ENCODE assay signal across 21 cellular contexts in the genomic region with DNA sequence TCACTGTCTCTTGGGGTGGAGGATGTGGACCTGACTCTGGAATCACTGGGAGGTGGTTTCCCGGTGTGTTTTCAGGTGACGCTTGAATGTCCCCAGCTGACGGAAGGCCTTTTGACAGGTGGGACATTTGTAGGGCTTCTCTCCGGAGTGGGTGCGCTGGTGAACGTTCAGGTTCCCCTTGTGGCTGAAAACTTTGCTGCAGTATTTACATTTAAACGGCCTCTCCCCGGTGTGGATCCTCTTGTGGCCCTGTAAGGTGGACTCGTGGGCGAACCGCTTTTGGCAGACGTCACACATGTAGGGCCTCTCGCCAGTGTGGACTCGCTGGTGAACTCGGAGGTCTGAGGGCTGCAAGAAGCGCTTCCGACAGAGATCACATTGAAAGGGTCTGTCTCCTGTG. TPM values are rescaled to one million over a fixed set of nuclear protein-coding genes. Genes with fewer than 3 reads are reported as not detected.
DNase-seq lines count a peak whose midpoint lies in the region; ATAC-seq, FAIRE-seq and TF ChIP-seq lines count a peak whose summit lies in the region.
"Had no signal": no experiment of that assay in that cellular context is flagged by ENCODE, and none has a peak within 500 bp of the region (broad histone marks: within the 10 kb centered on the region; RNA-seq: fewer than 3 reads in every experiment).

No MANE protein-coding gene starts in this region.

- H3K36me3 Mint-ChIP-seq in type B pancreatic cell (no peaks in the 10 kb centered on the region), nephron progenitor cell (ENCODE audit: low read depth) (no peaks in the 10 kb centered on the region)
- H3K36me3 Mint-ChIP-seq: CD4-positive, CD25-positive, alpha-beta regulatory T cell had no signal

- no peak for FAIRE-seq in HepG2 (lab: Jason Lieb, UNC)
- peak; percentile 58 for FAIRE-seq in K562 (lab: Jason Lieb, UNC)
- FAIRE-seq: GM12878, GM18507 had no signal

- H3K36me3 ChIP-seq in HepG2 (replicated peaks in 1 of 2; ENCODE audit: control insufficient read depth in 1 of 2, insufficient read depth in 2 of 2, low read length in 2 of 2) (no peaks in the 10 kb centered on the region), right lobe of liver (no peaks in the 10 kb centered on the region), K562 (ENCODE audit: control insufficient read depth, insufficient read depth, low read length) (no peaks in the 10 kb centered on the region)
- H3K36me3 ChIP-seq: MG63, SJCRH30 had no signal

- intact Hi-C loops in HepG2 (cut with micrococcal nuclease; ENCODE audit: unreplicated experiment): no loop called here
- intact Hi-C loops in right lobe of liver (cut with DNase I): no loop called here
- intact Hi-C loops in K562 (cut with micrococcal nuclease): no loop called here

- WGBS in HepG2 (ENCODE audit: low lambda C conversion rate): 25% methylated on average over 12 of the region's 17 CpGs
- 31% methylated on average over 3 of the region's 17 CpGs for WGBS in right lobe of liver (ENCODE audit: insufficient coverage, low coverage, low lambda C conversion rate, missing lambda C conversion rate)
- WGBS in K562 (ENCODE audit: insufficient coverage, low coverage, missing lambda C conversion rate): 31% methylated on average over 17 of the region's 17 CpGs

- H3K4me1 Mint-ChIP-seq in type B pancreatic cell (ENCODE audit: unreplicated experiment): no peaks in the 10 kb centered on the region
- peaks cover 5% of the 10 kb centered on the region for H3K4me1 Mint-ChIP-seq in nephron progenitor cell
- H3K4me1 Mint-ChIP-seq: CD4-positive, CD25-positive, alpha-beta regulatory T cell had no signal

- H3K27me3 ChIP-seq in HepG2 (ENCODE audit: control insufficient read depth in 1 of 2, insufficient read depth in 2 of 2, low read length in 2 of 2): peaks cover 0 to 2% of the 10 kb centered on the region in 2 experiments; a peak in 2 of 5 replicates
- H3K27me3 ChIP-seq in right lobe of liver: no peaks in the 10 kb centered on the region
- H3K27me3 ChIP-seq in K562 (ENCODE audit: control insufficient read depth in 2 of 2, insufficient read depth in 2 of 2, low read length in 2 of 2): no peaks in the 10 kb centered on the region; a peak in 1 of 5 replicates
- H3K27me3 ChIP-seq: SJCRH30 had no signal

- in situ Hi-C loops in HepG2 (cut with HindIII; ENCODE audit: extremely low pct_ligation_motif_present, low pct_unique_long_range_greater_than_20kb): no loop called here
- in situ Hi-C loops in K562 (cut with MboI): no loop called here

- DNase-seq in HepG2 (ENCODE audit: low spot score) (no peak), right lobe of liver (no peak), HT-29 (ENCODE audit: low spot score) (peak; percentile 10), K562 (ENCODE audit: extremely low read depth in 1 of 4, low spot score in 3 of 4) (peak in 2 of 4 experiments; percentile 39 to 41), type B pancreatic cell (ENCODE audit: extremely low spot score, unreplicated experiment) (no peak), CD1c-positive myeloid dendritic cell (ENCODE audit: extremely low spot score) (no peak), nephron progenitor cell (no peak), Kasumi-1 (lab: John Stamatoyannopoulos, UW) (no peak)
- DNase-seq: Calu3; CD4-positive, CD25-positive, alpha-beta regulatory T cell; MG63; NCI-H1092 treated with DMSO at 0.1 percent for 48 hours; NCI-H187; NCI-H774; SJCRH30 had no signal

- H3K4me2 ChIP-seq in HepG2 (ENCODE audit: low read depth, low read length): no peak overlapping the region
- no peak overlapping the region for H3K4me2 ChIP-seq in K562 (ENCODE audit: insufficient read depth, low read length)
- H3K4me2 ChIP-seq: KMS-11 had no signal

- H3K27ac Mint-ChIP-seq in type B pancreatic cell (no peak overlapping the region), nephron progenitor cell (no peak overlapping the region)
- H3K27ac Mint-ChIP-seq: CD4-positive, CD25-positive, alpha-beta regulatory T cell had no signal

- CTCF ChIA-PET in HepG2 (lab: Yijun Ruan, JAX; ENCODE audit: low intra/inter-chr PET ratio, low total read pairs): no interaction called here
- CTCF ChIA-PET in K562 (lab: Yijun Ruan, JAX; ENCODE audit: low intra/inter-chr PET ratio): no interaction called here

- H3K9me3 Mint-ChIP-seq in type B pancreatic cell (no peaks in the 10 kb centered on the region), nephron progenitor cell (peaks cover 67% of the 10 kb centered on the region)
- H3K9me3 Mint-ChIP-seq: CD4-positive, CD25-positive, alpha-beta regulatory T cell had no signal

- no peak for TF ChIP-seq EP300 in HepG2 (IDR thresholded peaks at IDR 0.05; ENCODE audit: low read depth in 2 of 2, low read length in 2 of 2)
- no peak for TF ChIP-seq EP300 in HepG2 (CRISPR knock-in tag; IDR thresholded peaks at IDR 0.05; ENCODE audit: borderline replicate concordance)
- no peak for TF ChIP-seq EP300 in K562 (IDR thresholded peaks at IDR 0.05; ENCODE audit: low read length)

- H2AFZ ChIP-seq in HepG2 (ENCODE audit: low read length): no peak overlapping the region
- peak overlapping the region; percentile 67 for H2AFZ ChIP-seq in K562 (ENCODE audit: low read depth, low read length)

- H3K27me3 Mint-ChIP-seq in type B pancreatic cell (no peaks in the 10 kb centered on the region), nephron progenitor cell (ENCODE audit: low read depth, poor library complexity) (peaks cover 14% of the 10 kb centered on the region)

- POLR2A ChIA-PET in HepG2 (lab: Yijun Ruan, JAX) (no interaction called here), K562 (lab: Yijun Ruan, JAX) (interaction anchor here (1.1 kb wide), 1 partner anchor 8 kb away, joined by 3 read pairs; no protein-coding TSS in a partner anchor)

- ATAC-seq in HepG2 (peak; percentile 76), right lobe of liver (no peak), K562 (peak; percentile 78)
- ATAC-seq: GM12878 had no signal

- no peak overlapping the region for H3K4me3 Mint-ChIP-seq in type B pancreatic cell
- H3K4me3 Mint-ChIP-seq in nephron progenitor cell: no peak overlapping the region
- H3K4me3 Mint-ChIP-seq: CD4-positive, CD25-positive, alpha-beta regulatory T cell had no signal

- no peaks in the 10 kb centered on the region for H3K9me1 ChIP-seq in K562 (ENCODE audit: control insufficient read depth, insufficient read depth, low read length)

- H3K4me3 ChIP-seq in HepG2 (replicated peaks in 1 of 3; ENCODE audit: insufficient read depth in 1 of 3, low read depth in 2 of 3, low read length in 3 of 3) (no peak overlapping the region), right lobe of liver (no peak overlapping the region), K562 (no peak overlapping the region)
- H3K4me3 ChIP-seq: GM12878, MG63, SJCRH30 had no signal

- TF ChIP-seq RAD21 in HepG2 (CRISPR knock-in tag; IDR thresholded peaks at IDR 0.05): no peak
- no peak for TF ChIP-seq RAD21 in K562 (CRISPR knock-in tag; conservative IDR thresholded peaks at IDR 0.05 in 1 of 2, IDR thresholded peaks at IDR 0.05 in 1 of 2)

- no peaks in the 10 kb centered on the region for H3K4me1 ChIP-seq in HepG2 (ENCODE audit: insufficient read depth, low read length)
- H3K4me1 ChIP-seq in right lobe of liver: no peaks in the 10 kb centered on the region
- H3K4me1 ChIP-seq in K562 (replicated peaks in 1 of 2; ENCODE audit: control insufficient read depth in 2 of 2, insufficient read depth in 2 of 2, low read length in 2 of 2): peaks cover 3 to 9% of the 10 kb centered on the region in 2 experiments; a peak in 4 of 5 replicates
- H3K4me1 ChIP-seq: SJCRH30 had no signal

- H3K9me3 ChIP-seq in HepG2 (ENCODE audit: low read length): no peaks in the 10 kb centered on the region
- H3K9me3 ChIP-seq in right lobe of liver: no peaks in the 10 kb centered on the region
- no peaks in the 10 kb centered on the region for H3K9me3 ChIP-seq in K562 (replicated peaks; ENCODE audit: control insufficient read depth, insufficient read depth, low read depth, low read length)
- H3K9me3 ChIP-seq: MG63, SJCRH30 had no signal

- H4K20me1 ChIP-seq in HepG2 (ENCODE audit: insufficient read depth, low read length) (no peaks in the 10 kb centered on the region), K562 (replicated peaks; ENCODE audit: control insufficient read depth, insufficient read depth, low read length) (no peaks in the 10 kb centered on the region)

- H3K27ac ChIP-seq in HepG2 (ENCODE audit: extremely low read length, insufficient read depth, low read length) (no peak overlapping the region), right lobe of liver (no peak overlapping the region), K562 (ENCODE audit: extremely low read depth, low read depth, low read length) (no peak overlapping the region)
- H3K27ac ChIP-seq: KMS-11, SJCRH30 had no signal

- no TSS peak for BruUV-seq in HepG2 (replicated peaks; lab: Mats Ljungman, UMichigan)
- no TSS peak for BruUV-seq in K562 (replicated peaks; lab: Mats Ljungman, UMichigan)

- H3K79me2 ChIP-seq in HepG2 (ENCODE audit: insufficient read depth, low read length) (no peaks in the 10 kb centered on the region), K562 (ENCODE audit: control insufficient read depth, insufficient read depth, low read length) (no peaks in the 10 kb centered on the region)

- TF ChIP-seq CTCF in HepG2 (CRISPR knock-in tag; IDR thresholded peaks at IDR 0.05) (0 out of 2 replicates have a peak, but pooled peaks have one; percentile 6), right lobe of liver (IDR thresholded peaks at IDR 0.05) (no peak), K562 (IDR thresholded peaks at IDR 0.05 in 2 of 3, conservative IDR thresholded peaks at IDR 0.05 in 1 of 3; ENCODE audit: insufficient read depth in 2 of 3, low read depth in 1 of 3, low read length in 3 of 3) (peak; percentile 39 to 61 (median 53)), type B pancreatic cell (conservative IDR thresholded peaks at IDR 0.05) (peak; percentile 28), nephron progenitor cell (IDR thresholded peaks at IDR 0.05) (no peak)

- no peak for TF ChIP-seq POLR2A in HepG2 (IDR thresholded peaks at IDR 0.05; ENCODE audit: insufficient read depth in 1 of 2, low read depth in 2 of 2, low read length in 2 of 2)
- no peak for TF ChIP-seq POLR2A in right lobe of liver (IDR thresholded peaks at IDR 0.05)
- no peak for TF ChIP-seq POLR2A in K562 (conservative IDR thresholded peaks at IDR 0.05)

- H3K9ac ChIP-seq in HepG2 (ENCODE audit: insufficient read depth, low read depth, low read length) (no peak overlapping the region), K562 (ENCODE audit: insufficient read depth in 1 of 2, low read depth in 2 of 2, low read length in 2 of 2) (peak overlapping the region in 1 of 2 experiments; percentile 23; a peak in 1 of 4 replicates)
- H3K9ac ChIP-seq: KMS-11 had no signal

RNA-seq across cellular contexts. Expression of a gene that starts 7.8 kb away (rescaled TPM):
- not detected in 2 replicates for total RNA-seq in HepG2 (2016; rRNA removed; fragmentation: Illumina TruSeq; extraction: Trizol)
- total RNA-seq in HepG2 (2016; cell fraction: cytosol; rRNA removed; fragmentation: Illumina TruSeq; extraction: Trizol; ENCODE audit: low read depth): not detected in 2 replicates
- not detected in 2 replicates for total RNA-seq in HepG2 (2016; cell fraction: insoluble cytoplasmic fraction; rRNA removed; fragmentation: Illumina TruSeq; extraction: Trizol)
- total RNA-seq in HepG2 (2016; cell fraction: membrane; rRNA removed; fragmentation: Illumina TruSeq; extraction: Trizol): not detected in 2 replicates
- not detected in 2 replicates for total RNA-seq in HepG2 (2016; cell fraction: nucleus; rRNA removed; fragmentation: Illumina TruSeq; extraction: Trizol)
- not detected in 2 replicates for polyA plus RNA-seq in HepG2 (2011; rRNA removed)
- 0.05 TPM in 1 of 2 replicates, not detected in the other for polyA plus RNA-seq in HepG2 (2011; cell fraction: cytosol; rRNA removed)
- polyA plus RNA-seq in HepG2 (2011; cell fraction: nucleus; rRNA removed): not detected in 2 replicates
- not detected in 2 replicates for polyA plus RNA-seq in HepG2 (2012)
- polyA plus RNA-seq in HepG2 (2016; cell fraction: cytosol; fragmentation: Illumina TruSeq; extraction: Trizol; ENCODE audit: low read depth): 0.06 TPM in 1 of 2 replicates, not detected in the other
- not detected in 2 replicates for polyA plus RNA-seq in HepG2 (2016; cell fraction: insoluble cytoplasmic fraction; fragmentation: Illumina TruSeq; extraction: Trizol; ENCODE audit: low read depth)
- polyA plus RNA-seq in HepG2 (2016; cell fraction: membrane; fragmentation: Illumina TruSeq; extraction: Trizol; ENCODE audit: low read depth): not detected in 2 replicates
- polyA plus RNA-seq in HepG2 (2016; cell fraction: nucleus; fragmentation: Illumina TruSeq; extraction: Trizol; ENCODE audit: insufficient read depth, low read depth): not detected in 2 replicates
- polyA minus RNA-seq in HepG2 (2011; rRNA and poly(A)+ RNA removed; ENCODE audit: low replicate concordance): 0.32 TPM in 1 of 2 replicates, not detected in the other
- polyA minus RNA-seq in HepG2 (2011; cell fraction: cytosol; rRNA and poly(A)+ RNA removed): not detected in 2 replicates
- polyA minus RNA-seq in HepG2 (2011; cell fraction: nucleus; rRNA and poly(A)+ RNA removed): not detected in 2 replicates
- total RNA-seq in right lobe of liver: not detected
- total RNA-seq in HT-29 (2014; rRNA removed; shearing (Covaris generic)): not detected in 2 replicates
- total RNA-seq in K562 (2011; cell fraction: chromatin; rRNA removed; ENCODE audit: low replicate concordance): not detected in 2 replicates
- not detected in 2 replicates for total RNA-seq in K562 (2011; cell fraction: nucleolus; rRNA removed)
- not detected in 2 replicates for total RNA-seq in K562 (2011; cell fraction: nucleoplasm; rRNA removed)
- 0.08 TPM in 1 of 2 replicates, not detected in the other for total RNA-seq in K562 (2014; rRNA removed)
- not detected in 2 replicates for total RNA-seq in K562 (2014; rRNA removed; fragmentation: Illumina TruSeq; extraction: Trizol)
- 0.07 TPM in 1 of 2 replicates, not detected in the other for total RNA-seq in K562 (2015; rRNA removed; fragmentation: Illumina TruSeq; extraction: Trizol)
- total RNA-seq in K562 (2021): not detected in 2 replicates
- polyA plus RNA-seq in K562 (2011; rRNA removed): not detected in 2 replicates
- polyA plus RNA-seq in K562 (2011; cell fraction: cytosol; rRNA removed): 0.04 and 0.06 TPM in 2 replicates
- polyA plus RNA-seq in K562 (2011; cell fraction: nucleus; rRNA removed): 0.10 TPM in 1 of 2 replicates, not detected in the other
- 0.07 and 0.08 TPM in 2 replicates for polyA plus RNA-seq in K562 (2012)
- polyA plus RNA-seq in K562 (2014; fragmentation: Illumina TruSeq; extraction: Trizol): not detected in 2 replicates
- polyA plus RNA-seq in K562 (2014; fragmentation: Nextera tagmentation; extraction: Ambion mirVana): under 1 TPM in 1 of 2 experiments, not detected in 1; 0.03 TPM
- not detected in 2 replicates for polyA plus RNA-seq in K562 (2014; rRNA removed)
- polyA minus RNA-seq in K562 (2011; rRNA and poly(A)+ RNA removed): 0.14 TPM in 1 of 2 replicates, not detected in the other
- not detected in 2 replicates for polyA minus RNA-seq in K562 (2011; cell fraction: cytosol; rRNA and poly(A)+ RNA removed)
- polyA minus RNA-seq in K562 (2011; cell fraction: nucleus; rRNA and poly(A)+ RNA removed): not detected in 2 replicates
- total RNA-seq in type B pancreatic cell (ENCODE audit: low replicate concordance): not detected in 2 replicates
- total RNA-seq: A673; Calu3; CD4-positive, CD25-positive, alpha-beta regulatory T cell; GM12878; NCI-H460; RPMI7951 had no signal
- polyA plus RNA-seq: CD4-positive, CD25-positive, alpha-beta regulatory T cell had no signal

RNA-seq across cellular contexts. Expression of a gene that starts 12.3 kb away (rescaled TPM):
- total RNA-seq in HepG2 (2016; rRNA removed; fragmentation: Illumina TruSeq; extraction: Trizol): not detected in 2 replicates
- total RNA-seq in HepG2 (2016; cell fraction: cytosol; rRNA removed; fragmentation: Illumina TruSeq; extraction: Trizol; ENCODE audit: low read depth): not detected in 2 replicates
- not detected in 2 replicates for total RNA-seq in HepG2 (2016; cell fraction: insoluble cytoplasmic fraction; rRNA removed; fragmentation: Illumina TruSeq; extraction: Trizol)
- total RNA-seq in HepG2 (2016; cell fraction: membrane; rRNA removed; fragmentation: Illumina TruSeq; extraction: Trizol): not detected in 2 replicates
- not detected in 2 replicates for total RNA-seq in HepG2 (2016; cell fraction: nucleus; rRNA removed; fragmentation: Illumina TruSeq; extraction: Trizol)
- not detected in 2 replicates for polyA plus RNA-seq in HepG2 (2011; rRNA removed)
- not detected in 2 replicates for polyA plus RNA-seq in HepG2 (2011; cell fraction: cytosol; rRNA removed)
- polyA plus RNA-seq in HepG2 (2011; cell fraction: nucleus; rRNA removed): not detected in 2 replicates
- not detected in 2 replicates for polyA plus RNA-seq in HepG2 (2012)
- polyA plus RNA-seq in HepG2 (2016; cell fraction: cytosol; fragmentation: Illumina TruSeq; extraction: Trizol; ENCODE audit: low read depth): not detected in 2 replicates
- polyA plus RNA-seq in HepG2 (2016; cell fraction: insoluble cytoplasmic fraction; fragmentation: Illumina TruSeq; extraction: Trizol; ENCODE audit: low read depth): not detected in 2 replicates
- not detected in 2 replicates for polyA plus RNA-seq in HepG2 (2016; cell fraction: membrane; fragmentation: Illumina TruSeq; extraction: Trizol; ENCODE audit: low read depth)
- not detected in 2 replicates for polyA plus RNA-seq in HepG2 (2016; cell fraction: nucleus; fragmentation: Illumina TruSeq; extraction: Trizol; ENCODE audit: insufficient read depth, low read depth)
- not detected in 2 replicates for polyA minus RNA-seq in HepG2 (2011; rRNA and poly(A)+ RNA removed; ENCODE audit: low replicate concordance)
- not detected in 2 replicates for polyA minus RNA-seq in HepG2 (2011; cell fraction: cytosol; rRNA and poly(A)+ RNA removed)
- polyA minus RNA-seq in HepG2 (2011; cell fraction: nucleus; rRNA and poly(A)+ RNA removed): not detected in 2 replicates
- not detected for total RNA-seq in right lobe of liver
- total RNA-seq in HT-29 (2014; rRNA removed; shearing (Covaris generic)): not detected in 2 replicates
- not detected in 2 replicates for total RNA-seq in K562 (2011; cell fraction: chromatin; rRNA removed; ENCODE audit: low replicate concordance)
- not detected in 2 replicates for total RNA-seq in K562 (2011; cell fraction: nucleolus; rRNA removed)
- not detected in 2 replicates for total RNA-seq in K562 (2011; cell fraction: nucleoplasm; rRNA removed)
- total RNA-seq in K562 (2014; rRNA removed): 0.08 TPM in 1 of 2 replicates, not detected in the other
- total RNA-seq in K562 (2014; rRNA removed; fragmentation: Illumina TruSeq; extraction: Trizol): not detected in 2 replicates
- not detected in 2 replicates for total RNA-seq in K562 (2015; rRNA removed; fragmentation: Illumina TruSeq; extraction: Trizol)
- total RNA-seq in K562 (2021): not detected in 2 replicates
- polyA plus RNA-seq in K562 (2011; rRNA removed): not detected in 2 replicates
- not detected in 2 replicates for polyA plus RNA-seq in K562 (2011; cell fraction: cytosol; rRNA removed)
- polyA plus RNA-seq in K562 (2011; cell fraction: nucleus; rRNA removed): not detected in 2 replicates
- not detected in 2 replicates for polyA plus RNA-seq in K562 (2012)
- polyA plus RNA-seq in K562 (2014; fragmentation: Illumina TruSeq; extraction: Trizol): not detected in 2 replicates
- under 1 TPM in 1 of 2 experiments, not detected in 1; 0.07 TPM for polyA plus RNA-seq in K562 (2014; fragmentation: Nextera tagmentation; extraction: Ambion mirVana)
- polyA plus RNA-seq in K562 (2014; rRNA removed): not detected in 2 replicates
- not detected in 2 replicates for polyA minus RNA-seq in K562 (2011; rRNA and poly(A)+ RNA removed)
- polyA minus RNA-seq in K562 (2011; cell fraction: cytosol; rRNA and poly(A)+ RNA removed): not detected in 2 replicates
- not detected in 2 replicates for polyA minus RNA-seq in K562 (2011; cell fraction: nucleus; rRNA and poly(A)+ RNA removed)
- not detected in 2 replicates for total RNA-seq in type B pancreatic cell (ENCODE audit: low replicate concordance)
- total RNA-seq: A673; Calu3; CD4-positive, CD25-positive, alpha-beta regulatory T cell; GM12878; NCI-H460; RPMI7951; SJCRH30 had no signal
- polyA plus RNA-seq: CD4-positive, CD25-positive, alpha-beta regulatory T cell; GM12878 had no signal

RNA-seq across cellular contexts. Expression of a gene that starts 14.0 kb away (rescaled TPM):
- total RNA-seq in HepG2 (2016; rRNA removed; fragmentation: Illumina TruSeq; extraction: Trizol) (not detected in 2 replicates), right lobe of liver (under 1 TPM in 2 of 6 experiments, not detected in 4; 0.42 to 0.46 TPM), K562 (2014; rRNA removed) (not detected in 2 replicates), K562 (2014; rRNA removed; fragmentation: Illumina TruSeq; extraction: Trizol) (not detected in 2 replicates), K562 (2015; rRNA removed; fragmentation: Illumina TruSeq; extraction: Trizol) (not detected in 2 replicates), K562 (2021) (not detected in 2 replicates), type B pancreatic cell (ENCODE audit: low replicate concordance) (not detected in 2 replicates)
- not detected in 2 replicates for total RNA-seq in HepG2 (2016; cell fraction: cytosol; rRNA removed; fragmentation: Illumina TruSeq; extraction: Trizol; ENCODE audit: low read depth)
- not detected in 2 replicates for total RNA-seq in HepG2 (2016; cell fraction: insoluble cytoplasmic fraction; rRNA removed; fragmentation: Illumina TruSeq; extraction: Trizol)
- total RNA-seq in HepG2 (2016; cell fraction: membrane; rRNA removed; fragmentation: Illumina TruSeq; extraction: Trizol): not detected in 2 replicates
- total RNA-seq in HepG2 (2016; cell fraction: nucleus; rRNA removed; fragmentation: Illumina TruSeq; extraction: Trizol): not detected in 2 replicates
- polyA plus RNA-seq in HepG2 (2011; rRNA removed) (not detected in 2 replicates), K562 (2011; rRNA removed) (not detected in 2 replicates), K562 (2014; fragmentation: Illumina TruSeq; extraction: Trizol) (not detected in 2 replicates), K562 (2014; fragmentation: Nextera tagmentation; extraction: Ambion mirVana) (not detected), K562 (2014; rRNA removed) (not detected in 2 replicates)
- polyA plus RNA-seq in HepG2 (2011; cell fraction: cytosol; rRNA removed): not detected in 2 replicates
- not detected in 2 replicates for polyA plus RNA-seq in HepG2 (2011; cell fraction: nucleus; rRNA removed)
- not detected in 2 replicates for polyA plus RNA-seq in HepG2 (2012)
- polyA plus RNA-seq in HepG2 (2016; cell fraction: cytosol; fragmentation: Illumina TruSeq; extraction: Trizol; ENCODE audit: low read depth): not detected in 2 replicates
- not detected in 2 replicates for polyA plus RNA-seq in HepG2 (2016; cell fraction: insoluble cytoplasmic fraction; fragmentation: Illumina TruSeq; extraction: Trizol; ENCODE audit: low read depth)
- not detected in 2 replicates for polyA plus RNA-seq in HepG2 (2016; cell fraction: membrane; fragmentation: Illumina TruSeq; extraction: Trizol; ENCODE audit: low read depth)
- polyA plus RNA-seq in HepG2 (2016; cell fraction: nucleus; fragmentation: Illumina TruSeq; extraction: Trizol; ENCODE audit: insufficient read depth, low read depth): not detected in 2 replicates
- not detected in 2 replicates for polyA minus RNA-seq in HepG2 (2011; rRNA and poly(A)+ RNA removed; ENCODE audit: low replicate concordance)
- not detected in 2 replicates for polyA minus RNA-seq in HepG2 (2011; cell fraction: cytosol; rRNA and poly(A)+ RNA removed)
- not detected in 2 replicates for polyA minus RNA-seq in HepG2 (2011; cell fraction: nucleus; rRNA and poly(A)+ RNA removed)
- total RNA-seq in HT-29 (2014; rRNA removed; shearing (Covaris generic)): not detected in 2 replicates
- total RNA-seq in K562 (2011; cell fraction: chromatin; rRNA removed; ENCODE audit: low replicate concordance): not detected in 2 replicates
- not detected in 2 replicates for total RNA-seq in K562 (2011; cell fraction: nucleolus; rRNA removed)
- total RNA-seq in K562 (2011; cell fraction: nucleoplasm; rRNA removed): not detected in 2 replicates
- polyA plus RNA-seq in K562 (2011; cell fraction: cytosol; rRNA removed): not detected in 2 replicates
- polyA plus RNA-seq in K562 (2011; cell fraction: nucleus; rRNA removed): not detected in 2 replicates
- not detected in 2 replicates for polyA plus RNA-seq in K562 (2012)
- not detected in 2 replicates for polyA minus RNA-seq in K562 (2011; rRNA and poly(A)+ RNA removed)
- not detected in 2 replicates for polyA minus RNA-seq in K562 (2011; cell fraction: cytosol; rRNA and poly(A)+ RNA removed)
- polyA minus RNA-seq in K562 (2011; cell fraction: nucleus; rRNA and poly(A)+ RNA removed): not detected in 2 replicates
- total RNA-seq: A673; Calu3; CD4-positive, CD25-positive, alpha-beta regulatory T cell; GM12878; RPMI7951; SJCRH30 had no signal
- polyA plus RNA-seq: CD4-positive, CD25-positive, alpha-beta regulatory T cell; GM12878 had no signal

RNA-seq across cellular contexts. Expression of a gene that starts 48.7 kb away (rescaled TPM):
- 24.4 and 30.3 TPM in 2 replicates for total RNA-seq in HepG2 (2016; rRNA removed; fragmentation: Illumina TruSeq; extraction: Trizol)
- total RNA-seq in HepG2 (2016; cell fraction: cytosol; rRNA removed; fragmentation: Illumina TruSeq; extraction: Trizol; ENCODE audit: low read depth): 8.7 and 10.7 TPM in 2 replicates
- 24.3 and 28.9 TPM in 2 replicates for total RNA-seq in HepG2 (2016; cell fraction: insoluble cytoplasmic fraction; rRNA removed; fragmentation: Illumina TruSeq; extraction: Trizol)
- total RNA-seq in HepG2 (2016; cell fraction: membrane; rRNA removed; fragmentation: Illumina TruSeq; extraction: Trizol): 18.5 and 19.0 TPM in 2 replicates
- 16.6 and 20.8 TPM in 2 replicates for total RNA-seq in HepG2 (2016; cell fraction: nucleus; rRNA removed; fragmentation: Illumina TruSeq; extraction: Trizol)
- 27.4 and 34.2 TPM in 2 replicates for polyA plus RNA-seq in HepG2 (2011; rRNA removed)
- 26.3 and 39.4 TPM in 2 replicates for polyA plus RNA-seq in HepG2 (2011; cell fraction: cytosol; rRNA removed)
- 141 and 147 TPM in 2 replicates for polyA plus RNA-seq in HepG2 (2011; cell fraction: nucleus; rRNA removed)
- polyA plus RNA-seq in HepG2 (2012): 31.4 and 36.8 TPM in 2 replicates
- 9.9 and 10.2 TPM in 2 replicates for polyA plus RNA-seq in HepG2 (2016; cell fraction: cytosol; fragmentation: Illumina TruSeq; extraction: Trizol; ENCODE audit: low read depth)
- 35.6 and 37.8 TPM in 2 replicates for polyA plus RNA-seq in HepG2 (2016; cell fraction: insoluble cytoplasmic fraction; fragmentation: Illumina TruSeq; extraction: Trizol; ENCODE audit: low read depth)
- polyA plus RNA-seq in HepG2 (2016; cell fraction: membrane; fragmentation: Illumina TruSeq; extraction: Trizol; ENCODE audit: low read depth): 15.1 and 15.7 TPM in 2 replicates
- 59.4 and 67.1 TPM in 2 replicates for polyA plus RNA-seq in HepG2 (2016; cell fraction: nucleus; fragmentation: Illumina TruSeq; extraction: Trizol; ENCODE audit: insufficient read depth, low read depth)
- 7.0 and 28.3 TPM in 2 replicates for polyA minus RNA-seq in HepG2 (2011; rRNA and poly(A)+ RNA removed; ENCODE audit: low replicate concordance)
- 15.8 and 20.3 TPM in 2 replicates for polyA minus RNA-seq in HepG2 (2011; cell fraction: cytosol; rRNA and poly(A)+ RNA removed)
- polyA minus RNA-seq in HepG2 (2011; cell fraction: nucleus; rRNA and poly(A)+ RNA removed): 11.1 and 17.4 TPM in 2 replicates
- 10 to 100 TPM; 23.2 to 38.4 (median 30.8) TPM for total RNA-seq in right lobe of liver
- 73.7 and 112 TPM in 2 replicates for total RNA-seq in HT-29 (2014; rRNA removed; shearing (Covaris generic))
- total RNA-seq in K562 (2011; cell fraction: chromatin; rRNA removed; ENCODE audit: low replicate concordance): 10.3 and 22.0 TPM in 2 replicates
- total RNA-seq in K562 (2011; cell fraction: nucleolus; rRNA removed): 14.7 and 18.6 TPM in 2 replicates
- total RNA-seq in K562 (2011; cell fraction: nucleoplasm; rRNA removed): 13.4 and 17.9 TPM in 2 replicates
- total RNA-seq in K562 (2014; rRNA removed): 20.0 and 20.8 TPM in 2 replicates
- 2.0 and 2.8 TPM in 2 replicates for total RNA-seq in K562 (2014; rRNA removed; fragmentation: Illumina TruSeq; extraction: Trizol)
- total RNA-seq in K562 (2015; rRNA removed; fragmentation: Illumina TruSeq; extraction: Trizol): 6.9 and 7.0 TPM in 2 replicates
- 38.8 and 40.0 TPM in 2 replicates for total RNA-seq in K562 (2021)
- polyA plus RNA-seq in K562 (2011; rRNA removed): 6.1 and 7.4 TPM in 2 replicates
- polyA plus RNA-seq in K562 (2011; cell fraction: cytosol; rRNA removed): 14.2 and 42.2 TPM in 2 replicates
- polyA plus RNA-seq in K562 (2011; cell fraction: nucleus; rRNA removed): 10.7 and 21.0 TPM in 2 replicates
- polyA plus RNA-seq in K562 (2012): 17.4 and 18.2 TPM in 2 replicates
- polyA plus RNA-seq in K562 (2014; fragmentation: Illumina TruSeq; extraction: Trizol): 7.7 and 10.6 TPM in 2 replicates
- polyA plus RNA-seq in K562 (2014; fragmentation: Nextera tagmentation; extraction: Ambion mirVana): under 1 TPM; 0.39 to 0.49 TPM
- polyA plus RNA-seq in K562 (2014; rRNA removed): 24.3 and 28.4 TPM in 2 replicates
- polyA minus RNA-seq in K562 (2011; rRNA and poly(A)+ RNA removed): 2.2 and 4.2 TPM in 2 replicates
- 8.6 and 9.5 TPM in 2 replicates for polyA minus RNA-seq in K562 (2011; cell fraction: cytosol; rRNA and poly(A)+ RNA removed)
- 2.8 and 3.4 TPM in 2 replicates for polyA minus RNA-seq in K562 (2011; cell fraction: nucleus; rRNA and poly(A)+ RNA removed)
- total RNA-seq in type B pancreatic cell (ENCODE audit: low replicate concordance): 37.4 and 40.7 TPM in 2 replicates

Comparison
In these comparisons a context has a peak if more than half of its experiments do, and no peak if none do; other contexts are left out.
1. ATAC-seq: peak in HepG2 (single experiment) and K562 (single experiment); none in right lobe of liver (0 of 4).
2. CTCF ChIP-seq: peak in HepG2 (single experiment), K562 (3 of 3) and type B pancreatic cell (single experiment); none in right lobe of liver (0 of 4) and nephron progenitor cell (single experiment).